Comparison of ENCODE assay signal across 2 cellular contexts in genomic region chrX:100449696-100450606, GRCh38.
A peak's percentile ranks its signal among the peaks of the same experiment; 100 is the strongest.
TF ChIP-seq lines count a peak whose summit lies in the region.

No MANE protein-coding gene starts in this region.

TF ChIP-seq in endothelial cell of umbilical vein, 7 proteins besides CTCF, POLR2A, EP300 and RAD21:
- TF ChIP-seq MAX (IDR thresholded peaks at IDR 0.05; ENCODE audit: insufficient read depth, insufficient read length): no peak
- TF ChIP-seq FOS (IDR thresholded peaks at IDR 0.05; ENCODE audit: borderline replicate concordance, insufficient read depth, low read length): no peak
- peak; percentile 45 for TF ChIP-seq POLR2AphosphoS5 (IDR thresholded peaks at IDR 0.05; ENCODE audit: insufficient read depth, low read depth, low read length)
- TF ChIP-seq MYC (IDR thresholded peaks at IDR 0.05; ENCODE audit: low read depth, low read length): no peak

TF ChIP-seq in HepG2, 621 proteins besides CTCF, POLR2A, EP300 and RAD21:
- TF ChIP-seq GABPA (IDR thresholded peaks at IDR 0.05; ENCODE audit: low read depth, low read length): no peak
- peak; percentile 67 for TF ChIP-seq GABPA (CRISPR knock-in tag; IDR thresholded peaks at IDR 0.05; ENCODE audit: low read depth)
- TF ChIP-seq GABPB1 (CRISPR knock-in tag; IDR thresholded peaks at IDR 0.05): peak; percentile 32; the same call in 1 of the 2 replicates
- no peak for TF ChIP-seq ATF4 (CRISPR knock-in tag; IDR thresholded peaks at IDR 0.05)
- TF ChIP-seq ZNF687 (CRISPR knock-in tag; IDR thresholded peaks at IDR 0.05): peak; percentile 18; the same call in 1 of the 2 replicates
- TF ChIP-seq RXRB (CRISPR knock-in tag; IDR thresholded peaks at IDR 0.05; ENCODE audit: borderline replicate concordance): no peak
- peak; percentile 40; the same call in 1 of the 2 replicates for TF ChIP-seq TFAP4 (IDR thresholded peaks at IDR 0.05; ENCODE audit: borderline replicate concordance, low read depth)
